In genomic region chr21:42187976-42188653, GRCh38 we compare ENCODE assay signal across 8 cellular contexts. TPM values are rescaled to one million over a fixed set of nuclear protein-coding genes. Genes with fewer than 3 reads are reported as not detected.
DNase-seq lines count a peak whose midpoint lies in the region; ATAC-seq and TF ChIP-seq lines count a peak whose summit lies in the region.

No MANE protein-coding gene starts in this region.

- H3K27ac Mint-ChIP-seq in activated T-helper 1 cell treated with anti-CD3 and anti-CD28 coated beads, Interleukin-12 subunit alpha, Interleukin-12 subunit beta, Interleukin-2, Interleukin-4 antibody, amounts not matched to agents 30 ng/mL and 10 ng/mL and 1 ng/mL, durations not matched to agents 14 hours and 24 hours and 36 hours = peak overlapping the region; percentile 89
- H3K27ac Mint-ChIP-seq in WTC11 = no peak overlapping the region

- H3K27me3 Mint-ChIP-seq in activated T-helper 1 cell treated with anti-CD3 and anti-CD28 coated beads, Interleukin-12 subunit alpha, Interleukin-12 subunit beta, Interleukin-2, Interleukin-4 antibody, amounts not matched to agents 30 ng/mL and 10 ng/mL and 1 ng/mL, durations not matched to agents 14 hours and 24 hours and 36 hours (ENCODE audit: insufficient read depth) = no peaks in the 10 kb centered on the region
- peaks cover 2% of the 10 kb centered on the region; the same call in 1 of the 2 replicates for H3K27me3 Mint-ChIP-seq in WTC11 (ENCODE audit: low read depth)

- no peak for TF ChIP-seq CTCF in GM12864 (IDR thresholded peaks at IDR 0.05; ENCODE audit: low read depth, low read length, missing control alignments)
- no peak for TF ChIP-seq CTCF in WTC11 (IDR thresholded peaks at IDR 0.05)

- H3K4me1 Mint-ChIP-seq in activated T-helper 1 cell treated with anti-CD3 and anti-CD28 coated beads, Interleukin-12 subunit alpha, Interleukin-12 subunit beta, Interleukin-2, Interleukin-4 antibody, amounts not matched to agents 30 ng/mL and 10 ng/mL and 1 ng/mL, durations not matched to agents 14 hours and 24 hours and 36 hours (ENCODE audit: low read depth) = peaks cover 70% of the 10 kb centered on the region
- no peaks in the 10 kb centered on the region for H3K4me1 Mint-ChIP-seq in WTC11

- CTCF ChIA-PET in WTC11 (lab: Charles Lee) = interaction anchor here (0.7 to 1.2 kb wide), 2 partner anchors 71 to 121 kb away, joined by 4 to 5 read pairs; no protein-coding TSS in a partner anchor

- intact Hi-C loops in activated T-helper 1 cell treated with anti-CD3 and anti-CD28 coated beads, Interleukin-12 subunit alpha, Interleukin-12 subunit beta, Interleukin-2, Interleukin-4 antibody, amounts not matched to agents 30 ng/mL and 10 ng/mL and 1 ng/mL, durations not matched to agents 14 hours and 24 hours and 36 hours (cut with micrococcal nuclease) = loop anchor here (1.0 to 5.0 kb wide), 9 partner anchors 24 to 308 kb away; partner anchors contain the start of gene RSPH1

- peaks cover 13% of the 10 kb centered on the region for H3K9me3 Mint-ChIP-seq in activated T-helper 1 cell treated with anti-CD3 and anti-CD28 coated beads, Interleukin-12 subunit alpha, Interleukin-12 subunit beta, Interleukin-2, Interleukin-4 antibody, amounts not matched to agents 30 ng/mL and 10 ng/mL and 1 ng/mL, durations not matched to agents 14 hours and 24 hours and 36 hours
- peaks cover 22% of the 10 kb centered on the region for H3K9me3 Mint-ChIP-seq in WTC11

- POLR2A ChIA-PET in WTC11 (lab: Charles Lee) = no interaction called here

- H3K36me3 Mint-ChIP-seq in activated T-helper 1 cell treated with anti-CD3 and anti-CD28 coated beads, Interleukin-12 subunit alpha, Interleukin-12 subunit beta, Interleukin-2, Interleukin-4 antibody, amounts not matched to agents 30 ng/mL and 10 ng/mL and 1 ng/mL, durations not matched to agents 14 hours and 24 hours and 36 hours (ENCODE audit: low read depth) = peaks cover 10% of the 10 kb centered on the region
- no peaks in the 10 kb centered on the region; the same call in 1 of the 2 replicates for H3K36me3 Mint-ChIP-seq in WTC11

- no peak overlapping the region; the same call in 1 of the 2 replicates for H3K4me3 ChIP-seq in GM12864 (ENCODE audit: low read depth, low read length)

- peak overlapping the region; percentile 68 for H3K4me3 Mint-ChIP-seq in activated T-helper 1 cell treated with anti-CD3 and anti-CD28 coated beads, Interleukin-12 subunit alpha, Interleukin-12 subunit beta, Interleukin-2, Interleukin-4 antibody, amounts not matched to agents 30 ng/mL and 10 ng/mL and 1 ng/mL, durations not matched to agents 14 hours and 24 hours and 36 hours
- no peak overlapping the region for H3K4me3 Mint-ChIP-seq in WTC11

- peak; percentile 78 for ATAC-seq in HG02571 (IDR thresholded peaks at IDR 0.05; ENCODE audit: unreplicated experiment)
- ATAC-seq in left lobe of liver = peak; percentile 68
- ATAC-seq in WTC11 = no peak

- DNase-seq in GM12864 (ENCODE audit: low read depth) (peak; percentile 92), NOMO-1 treated with dmso at 0.1 percent for 144 hours (lab: John Stamatoyannopoulos, UW; ENCODE audit: unreplicated experiment) (peak; percentile 88), left lobe of liver (ENCODE audit: low spot score) (no peak), NCI-H524 treated with DMSO at 0.1 percent for 48 hours (lab: John Stamatoyannopoulos, UW) (no peak), WTC11 (ENCODE audit: low spot score) (no peak)
- peak; percentile 81 for DNase-seq in activated T-helper 1 cell treated with anti-CD3 and anti-CD28 coated beads, Interleukin-12 subunit alpha, Interleukin-12 subunit beta, Interleukin-2, Interleukin-4 antibody, amounts not matched to agents 30 ng/mL and 10 ng/mL and 1 ng/mL, durations not matched to agents 14 hours and 24 hours and 36 hours (ENCODE audit: low spot score)
- DNase-seq in stimulated activated CD8-positive, alpha-beta memory T cell treated with anti-CD3 and anti-CD28 coated beads, Interleukin-7, amount 100 ng/mL, for 4 hours (ENCODE audit: low read depth in 2 of 2) = peak; percentile 69 to 72

TF ChIP-seq in WTC11, 78 proteins besides CTCF, POLR2A, EP300 and RAD21 (continues in another document):
- no peak for TF ChIP-seq ZBTB21 (CRISPR knock-in tag; IDR thresholded peaks at IDR 0.05; ENCODE audit: borderline replicate concordance)
- TF ChIP-seq SMAD3 (CRISPR knock-in tag; IDR thresholded peaks at IDR 0.05; ENCODE audit: borderline replicate concordance) = no peak
- TF ChIP-seq FOXP4 (CRISPR knock-in tag; IDR thresholded peaks at IDR 0.05) = no peak
- TF ChIP-seq ZNF121 (CRISPR knock-in tag; IDR thresholded peaks at IDR 0.05) = no peak
- TF ChIP-seq ZBTB43 (CRISPR knock-in tag; IDR thresholded peaks at IDR 0.05) = no peak
- TF ChIP-seq PREB (CRISPR knock-in tag; IDR thresholded peaks at IDR 0.05; ENCODE audit: borderline replicate concordance) = no peak
- no peak for TF ChIP-seq ZNF138 (CRISPR knock-in tag; conservative IDR thresholded peaks at IDR 0.05)
- TF ChIP-seq ZNF396 (CRISPR knock-in tag; IDR thresholded peaks at IDR 0.05; ENCODE audit: borderline replicate concordance) = no peak
- no peak for TF ChIP-seq ZNF232 (CRISPR knock-in tag; IDR thresholded peaks at IDR 0.05)
- no peak for TF ChIP-seq NR3C1 (CRISPR knock-in tag; conservative IDR thresholded peaks at IDR 0.05; ENCODE audit: low read depth)
- TF ChIP-seq ZNF671 (CRISPR knock-in tag; IDR thresholded peaks at IDR 0.05) = no peak
- no peak for TF ChIP-seq TEAD4 (CRISPR knock-in tag; IDR thresholded peaks at IDR 0.05)
- no peak for TF ChIP-seq MLX (CRISPR knock-in tag; IDR thresholded peaks at IDR 0.05)
- TF ChIP-seq ZNF423 (CRISPR knock-in tag; IDR thresholded peaks at IDR 0.05) = no peak
- TF ChIP-seq TEAD1 (CRISPR knock-in tag; IDR thresholded peaks at IDR 0.05) = no peak
- TF ChIP-seq NR1H2 (CRISPR knock-in tag; IDR thresholded peaks at IDR 0.05) = no peak
- no peak for TF ChIP-seq ZNF416 (CRISPR knock-in tag; IDR thresholded peaks at IDR 0.05)

RNA-seq across cellular contexts. Expression of gene ABCG1, which starts 30.8 kb away (rescaled TPM):
- 9.3 and 10.2 TPM in 2 replicates for total RNA-seq in activated T-helper 1 cell treated with anti-CD3 and anti-CD28 coated beads, Interleukin-12 subunit alpha, Interleukin-12 subunit beta, Interleukin-2, Interleukin-4 antibody, amounts not matched to agents 30 ng/mL and 10 ng/mL and 1 ng/mL, durations not matched to agents 14 hours and 24 hours and 36 hours
- total RNA-seq in left lobe of liver (4.7 TPM), WTC11 (2021) (2.9 to 4.0 TPM (median 3.7 TPM) in 3 replicates)

Comparison
In these comparisons a context has a peak if more than half of its experiments do, and no peak if none do; other contexts are left out.
1. DNase-seq: peak in GM12864 (single experiment), NOMO-1 treated with dmso at 0.1 percent for 144 hours (single experiment), activated T-helper 1 cell treated with anti-CD3 and anti-CD28 coated beads, Interleukin-12 subunit alpha, Interleukin-12 subunit beta, Interleukin-2, Interleukin-4 antibody, amounts not matched to agents 30 ng/mL and 10 ng/mL and 1 ng/mL, durations not matched to agents 14 hours and 24 hours and 36 hours (single experiment) and stimulated activated CD8-positive, alpha-beta memory T cell treated with anti-CD3 and anti-CD28 coated beads, Interleukin-7, amount 100 ng/mL, for 4 hours (2 of 2); none in left lobe of liver (single experiment), NCI-H524 treated with DMSO at 0.1 percent for 48 hours (single experiment) and WTC11 (single experiment).